17 cellular contexts compared by ENCODE assay signal in the genomic region with DNA sequence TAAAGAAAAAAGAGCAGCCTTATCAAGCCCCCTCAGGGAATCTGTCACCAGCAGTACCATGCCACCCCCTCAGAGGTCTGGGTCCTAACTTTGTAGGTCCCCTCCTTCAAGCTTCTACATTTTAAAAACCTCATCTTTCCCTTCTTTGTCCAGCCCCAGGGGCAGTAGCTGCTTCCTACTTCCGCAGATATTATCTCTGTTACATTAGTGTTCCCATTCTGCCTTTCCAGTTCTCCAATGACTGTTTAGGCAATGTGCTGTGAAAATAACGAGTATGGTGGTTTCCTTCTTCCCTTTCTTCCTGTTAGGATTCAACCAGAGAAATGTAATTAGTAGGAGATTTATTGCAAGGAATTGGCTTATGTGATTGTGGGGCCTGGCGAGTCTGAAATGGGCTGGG.
DNase-seq lines count a peak whose midpoint lies in the region; ATAC-seq and TF ChIP-seq lines count a peak whose summit lies in the region.
"Had no signal": no experiment of that assay in that cellular context is flagged by ENCODE, and none has a peak within 500 bp of the region (broad histone marks: within the 10 kb centered on the region; RNA-seq: fewer than 3 reads in every experiment).

No MANE protein-coding gene starts in this region.

- H3K27ac Mint-ChIP-seq in GM23338 = no peak overlapping the region
- H3K27ac Mint-ChIP-seq in activated naive CD4-positive, alpha-beta T cell treated with anti-CD3 and anti-CD28 coated beads for 36 hours = no peak overlapping the region
- H3K27ac Mint-ChIP-seq: CD4-positive, CD25-positive, alpha-beta regulatory T cell; CD8-positive, alpha-beta T cell; HFFc6 had no signal

- 0 out of 2 replicates have a peak overlapping the region, but pooled peaks have one; percentile 10 for H2AFZ ChIP-seq in GM23338

- H3K36me3 Mint-ChIP-seq in GM23338 (ENCODE audit: low read depth) = no peaks in the 10 kb centered on the region
- no peaks in the 10 kb centered on the region for H3K36me3 Mint-ChIP-seq in activated naive CD4-positive, alpha-beta T cell treated with anti-CD3 and anti-CD28 coated beads for 36 hours (ENCODE audit: low read depth)
- H3K36me3 Mint-ChIP-seq: CD4-positive, CD25-positive, alpha-beta regulatory T cell; CD8-positive, alpha-beta T cell had no signal

- H3K27ac ChIP-seq in GM23338 (ENCODE audit: low read depth) = no peak overlapping the region
- peak overlapping the region; percentile 16 for H3K27ac ChIP-seq in foreskin keratinocyte
- H3K27ac ChIP-seq: BLaER1, C4-2B had no signal

- H3K27me3 ChIP-seq in BE2C = no peaks in the 10 kb centered on the region
- no peaks in the 10 kb centered on the region for H3K27me3 ChIP-seq in GM23338 (ENCODE audit: insufficient read depth)
- H3K27me3 ChIP-seq in foreskin keratinocyte = no peaks in the 10 kb centered on the region
- H3K27me3 ChIP-seq: BLaER1 had no signal

- H3K4me1 ChIP-seq in BE2C (peaks cover 21% of the 10 kb centered on the region), GM23338 (ENCODE audit: insufficient read depth) (peaks cover 3% of the 10 kb centered on the region), foreskin keratinocyte (peaks cover 12% of the 10 kb centered on the region)
- H3K4me1 ChIP-seq: BLaER1, Caco-2, HAP-1 had no signal

- no peaks in the 10 kb centered on the region for H3K9me3 Mint-ChIP-seq in GM23338
- no peaks in the 10 kb centered on the region for H3K9me3 Mint-ChIP-seq in activated naive CD4-positive, alpha-beta T cell treated with anti-CD3 and anti-CD28 coated beads for 36 hours
- H3K9me3 Mint-ChIP-seq: CD8-positive, alpha-beta T cell; HFFc6 had no signal

- H3F3A ChIP-seq in GM23338 (replicated peaks; ENCODE audit: low read depth) = no peaks in the 10 kb centered on the region

- ATAC-seq in GM23338 (no peak), foreskin keratinocyte (no peak), HG02973 (IDR thresholded peaks at IDR 0.05; ENCODE audit: unreplicated experiment) (no peak)
- ATAC-seq: CD8-positive, alpha-beta T cell had no signal

- H3K36me3 ChIP-seq in BE2C (no peaks in the 10 kb centered on the region), GM23338 (ENCODE audit: insufficient read depth) (no peaks in the 10 kb centered on the region)
- H3K36me3 ChIP-seq: BLaER1, HAP-1 had no signal

- DNase-seq in BE2C (peak; percentile 63), GM23338 (ENCODE audit: low spot score) (no peak), SK-N-DZ (ENCODE audit: low spot score) (peak; percentile 47), foreskin keratinocyte (no peak), NCI-H345 (lab: John Stamatoyannopoulos, UW) (no peak)
- no peak for DNase-seq in activated naive CD4-positive, alpha-beta T cell treated with anti-CD3 and anti-CD28 coated beads for 36 hours
- DNase-seq: Caco-2; CD4-positive, CD25-positive, alpha-beta regulatory T cell; CD8-positive, alpha-beta T cell; DMS153; DND-41; GOT3; HFFc6 had no signal

- no peak overlapping the region for H3K4me2 ChIP-seq in GM23338
- H3K4me2 ChIP-seq: BLaER1 had no signal

- H3K4me3 ChIP-seq in BE2C (ENCODE audit: low read depth, low read length) (peak overlapping the region; percentile 5; the same call in 1 of the 2 replicates), GM23338 (no peak overlapping the region)
- H3K4me3 ChIP-seq: BLaER1, HAP-1 had no signal

- no peaks in the 10 kb centered on the region for H3K9me3 ChIP-seq in BE2C
- H3K9me3 ChIP-seq: BLaER1, Caco-2, HAP-1 had no signal

- H4K20me1 ChIP-seq in GM23338 (replicated peaks; ENCODE audit: insufficient read depth) = no peaks in the 10 kb centered on the region
- H4K20me1 ChIP-seq: BLaER1 had no signal

- intact Hi-C loops in activated naive CD4-positive, alpha-beta T cell treated with anti-CD3 and anti-CD28 coated beads for 36 hours (cut with micrococcal nuclease) = no loop called here

- no peaks in the 10 kb centered on the region for H3K79me2 ChIP-seq in GM23338 (replicated peaks; ENCODE audit: insufficient read depth)

- H3K9me2 ChIP-seq in GM23338 (ENCODE audit: insufficient read depth) = no peaks in the 10 kb centered on the region

- H3K4me1 Mint-ChIP-seq in GM23338 = peaks cover 8% of the 10 kb centered on the region
- H3K4me1 Mint-ChIP-seq in activated naive CD4-positive, alpha-beta T cell treated with anti-CD3 and anti-CD28 coated beads for 36 hours (ENCODE audit: low read depth) = no peaks in the 10 kb centered on the region
- H3K4me1 Mint-ChIP-seq: CD4-positive, CD25-positive, alpha-beta regulatory T cell had no signal

- H3K27me3 Mint-ChIP-seq in GM23338 (ENCODE audit: insufficient read depth, low read depth, poor library complexity) = peaks cover 3% of the 10 kb centered on the region
- no peaks in the 10 kb centered on the region for H3K27me3 Mint-ChIP-seq in activated naive CD4-positive, alpha-beta T cell treated with anti-CD3 and anti-CD28 coated beads for 36 hours (ENCODE audit: low read depth)

- no peak overlapping the region for H3K4me3 Mint-ChIP-seq in GM23338
- no peak overlapping the region for H3K4me3 Mint-ChIP-seq in activated naive CD4-positive, alpha-beta T cell treated with anti-CD3 and anti-CD28 coated beads for 36 hours
- H3K4me3 Mint-ChIP-seq: CD4-positive, CD25-positive, alpha-beta regulatory T cell; CD8-positive, alpha-beta T cell; HFFc6 had no signal

- CTCF ChIA-PET in activated naive CD4-positive, alpha-beta T cell treated with anti-CD3 and anti-CD28 coated beads for 36 hours (lab: Charles Lee) = no interaction called here

- TF ChIP-seq CTCF in BE2C (IDR thresholded peaks at IDR 0.05; ENCODE audit: low read depth, low read length) = no peak
- no peak for TF ChIP-seq CTCF in GM23338 (conservative IDR thresholded peaks at IDR 0.05; ENCODE audit: low read depth in 2 of 2)
- no peak for TF ChIP-seq CTCF in foreskin keratinocyte (conservative IDR thresholded peaks at IDR 0.05)

TF ChIP-seq in GM23338, 12 proteins besides CTCF, POLR2A, EP300 and RAD21:
- TF ChIP-seq CREB1 (CRISPR knock-in tag; IDR thresholded peaks at IDR 0.05; ENCODE audit: low read depth) (no peak), NANOG (IDR thresholded peaks at IDR 0.05; ENCODE audit: borderline replicate concordance) (no peak), EZH2 (IDR thresholded peaks at IDR 0.05; ENCODE audit: low read depth, unreplicated experiment) (no peak), EZH2phosphoT487 (IDR thresholded peaks at IDR 0.05; ENCODE audit: unreplicated experiment) (no peak)

Comparison
In these comparisons a context has a peak if more than half of its experiments do, and no peak if none do; other contexts are left out.
1. DNase-seq: peak in BE2C (single experiment) and SK-N-DZ (single experiment); none in GM23338 (single experiment), foreskin keratinocyte (0 of 2), NCI-H345 (single experiment) and activated naive CD4-positive, alpha-beta T cell treated with anti-CD3 and anti-CD28 coated beads for 36 hours (single experiment).